ENCODE assay signal across 17 cellular contexts in the genomic region with DNA sequence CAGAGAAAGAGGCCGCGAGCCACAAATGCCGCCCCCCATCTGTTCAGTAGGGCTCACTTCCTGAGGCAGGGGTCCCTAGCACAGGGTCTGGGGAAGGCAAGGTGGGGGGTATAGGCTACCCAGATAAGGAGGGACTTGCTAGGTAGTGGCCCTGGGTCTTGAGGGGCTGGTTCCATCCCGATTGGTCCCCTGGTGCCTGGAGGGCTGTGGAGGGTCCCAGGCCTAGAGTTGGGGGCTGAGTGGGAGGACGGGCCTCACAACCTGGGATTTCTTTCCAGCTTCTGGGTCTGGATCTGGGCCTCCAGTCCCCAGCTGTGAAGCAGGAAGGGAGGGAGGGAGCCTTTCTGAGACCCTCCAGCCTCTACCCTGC.
DNase-seq lines count a peak whose midpoint lies in the region; ATAC-seq and TF ChIP-seq lines count a peak whose summit lies in the region.
"Had no signal": no experiment of that assay in that cellular context is flagged by ENCODE, and none has a peak within 500 bp of the region (broad histone marks: within the 10 kb centered on the region; RNA-seq: fewer than 3 reads in every experiment).

No MANE protein-coding gene starts in this region.

- peak overlapping the region; percentile 71; the same call in 1 of the 2 replicates for H3K4me2 ChIP-seq in GM23338
- no peak overlapping the region for H3K4me2 ChIP-seq in PC-3 (ENCODE audit: low read length)
- H3K4me2 ChIP-seq: BLaER1 had no signal

- CTCF ChIA-PET in PC-3 (lab: Charles Lee), result no interaction called here

- H2AFZ ChIP-seq in GM23338 (no peak overlapping the region), PC-3 (ENCODE audit: low read length) (no peak overlapping the region)

- no peak overlapping the region for H3K9ac ChIP-seq in PC-3 (ENCODE audit: low read length)
- H3K9ac ChIP-seq: BLaER1 had no signal

- POLR2A ChIA-PET in PC-3 (lab: Charles Lee; ENCODE audit: unreplicated experiment), result no interaction called here

- H3F3A ChIP-seq in GM23338 (replicated peaks; ENCODE audit: low read depth) (peaks cover 19% of the 10 kb centered on the region), PC-3 (ENCODE audit: low read length, unreplicated experiment) (no peaks in the 10 kb centered on the region)

- intact Hi-C loops in posterior vena cava (cut with DNase I), result no loop called here
- intact Hi-C loops in PC-3 (cut with micrococcal nuclease), result loop anchor here (5.0 to 10.0 kb wide), 2 partner anchors 140 to 352 kb away; no protein-coding TSS in a partner anchor

- H3K27ac Mint-ChIP-seq in GM23338, result no peak overlapping the region
- H3K27ac Mint-ChIP-seq in chondrocyte (ENCODE audit: unreplicated experiment), result no peak overlapping the region
- no peak overlapping the region for H3K27ac Mint-ChIP-seq in naive B cell
- H3K27ac Mint-ChIP-seq: CD14-positive monocyte; CD4-positive, alpha-beta memory T cell; HFFc6 had no signal

- DNase-seq in GM23338 (ENCODE audit: low spot score) (no peak), chondrocyte (ENCODE audit: low spot score) (peak; percentile 54), naive B cell (no peak), posterior vena cava (ENCODE audit: low spot score) (peak; percentile 18), PC-3 (no peak), NCI-H345 (lab: John Stamatoyannopoulos, UW) (no peak)
- DNase-seq: 8988T; Calu3; CD4-positive, alpha-beta memory T cell; HFFc6 had no signal

- H3K4me1 Mint-ChIP-seq in GM23338 (peaks cover 31% of the 10 kb centered on the region), chondrocyte (ENCODE audit: low read depth) (peaks cover 11% of the 10 kb centered on the region), naive B cell (peaks cover 24 to 43% (median 31%) of the 10 kb centered on the region in 3 donors)

- peak overlapping the region; percentile 46; the same call in 1 of the 2 replicates for H3K4me3 ChIP-seq in GM23338
- no peak overlapping the region for H3K4me3 ChIP-seq in PC-3 (ENCODE audit: low read length)
- H3K4me3 ChIP-seq: BLaER1, GM12878 had no signal

- H3K27me3 Mint-ChIP-seq in GM23338 (ENCODE audit: insufficient read depth, low read depth, poor library complexity) (peaks cover 90% of the 10 kb centered on the region), chondrocyte (ENCODE audit: low read depth) (peaks cover 86% of the 10 kb centered on the region), naive B cell (peaks cover 67 to 95% (median 81%) of the 10 kb centered on the region in 3 donors)

- H3K79me2 ChIP-seq in GM23338 (replicated peaks; ENCODE audit: insufficient read depth), result no peaks in the 10 kb centered on the region
- no peaks in the 10 kb centered on the region for H3K79me2 ChIP-seq in PC-3 (ENCODE audit: low read length)

- H3K4me1 ChIP-seq in GM23338 (ENCODE audit: insufficient read depth) (peaks cover 33% of the 10 kb centered on the region), PC-3 (ENCODE audit: insufficient read depth, low read length) (0 out of 2 replicates have a peak, but pooled peaks cover 4% of the 10 kb centered on the region)

- H3K36me3 Mint-ChIP-seq in GM23338 (ENCODE audit: low read depth) (no peaks in the 10 kb centered on the region), chondrocyte (ENCODE audit: low read depth) (peaks cover 2% of the 10 kb centered on the region), naive B cell (no peaks in the 10 kb centered on the region)
- H3K36me3 Mint-ChIP-seq: CD4-positive, alpha-beta memory T cell had no signal

- H3K36me3 ChIP-seq in GM23338 (ENCODE audit: insufficient read depth) (no peaks in the 10 kb centered on the region), PC-3 (ENCODE audit: low read depth, low read length) (no peaks in the 10 kb centered on the region)
- H3K36me3 ChIP-seq: BLaER1 had no signal

- no peak overlapping the region for H3K27ac ChIP-seq in GM23338 (ENCODE audit: low read depth)
- no peak overlapping the region for H3K27ac ChIP-seq in PC-3 (ENCODE audit: low read length)
- H3K27ac ChIP-seq: BLaER1 had no signal

- ATAC-seq in GM23338 (no peak), naive B cell (ENCODE audit: low read depth in 2 of 2) (no peak), PC-3 (no peak), HG02623 (IDR thresholded peaks at IDR 0.05; ENCODE audit: unreplicated experiment) (no peak)
- ATAC-seq in activated CD4-positive, CD25-positive, alpha-beta regulatory T cell treated with anti-CD3 and anti-CD28 coated beads, Interleukin-2, amount 50 U/mL, for 24 hours, result no peak
- ATAC-seq: GM12878, HCT116, HepG2 had no signal

- H3K9me2 ChIP-seq in GM23338 (ENCODE audit: insufficient read depth), result no peaks in the 10 kb centered on the region
- no peaks in the 10 kb centered on the region for H3K9me2 ChIP-seq in PC-3 (replicated peaks; ENCODE audit: low read length)

- peaks cover 74% of the 10 kb centered on the region for H3K27me3 ChIP-seq in GM23338 (ENCODE audit: insufficient read depth)
- peaks cover 80% of the 10 kb centered on the region for H3K27me3 ChIP-seq in PC-3 (ENCODE audit: low read length)

- H4K20me1 ChIP-seq in GM23338 (replicated peaks; ENCODE audit: insufficient read depth), result peaks cover 19% of the 10 kb centered on the region
- H4K20me1 ChIP-seq in PC-3 (ENCODE audit: low read length), result no peaks in the 10 kb centered on the region; the same call in 1 of the 2 replicates

- TF ChIP-seq CTCF in GM23338 (conservative IDR thresholded peaks at IDR 0.05; ENCODE audit: low read depth in 2 of 2), result no peak
- no peak for TF ChIP-seq CTCF in chondrocyte (IDR thresholded peaks at IDR 0.05)
- no peak for TF ChIP-seq CTCF in PC-3 (conservative IDR thresholded peaks at IDR 0.05; ENCODE audit: low read depth, low read length)

- no peaks in the 10 kb centered on the region for H3K9me3 ChIP-seq in PC-3 (ENCODE audit: low read length)
- H3K9me3 ChIP-seq: BLaER1 had no signal

- BruUV-seq in PC-3 (replicated peaks; lab: Mats Ljungman, UMichigan), result no TSS peak

- H3K9me3 Mint-ChIP-seq in GM23338 (no peaks in the 10 kb centered on the region; the same call in 1 of the 3 replicates), chondrocyte (ENCODE audit: low read depth) (no peaks in the 10 kb centered on the region), naive B cell (no peaks in the 10 kb centered on the region)
- H3K9me3 Mint-ChIP-seq: HFFc6 had no signal

- no peak overlapping the region for H3K4me3 Mint-ChIP-seq in GM23338
- H3K4me3 Mint-ChIP-seq in chondrocyte (ENCODE audit: unreplicated experiment), result no peak overlapping the region
- peak overlapping the region in 5 of 8 donors; percentile 19 to 76 (median 35) for H3K4me3 Mint-ChIP-seq in naive B cell
- H3K4me3 Mint-ChIP-seq: HFFc6 had no signal

TF ChIP-seq in GM23338, 12 proteins besides CTCF, POLR2A, EP300 and RAD21 (continues in another document):
- TF ChIP-seq JUNB (IDR thresholded peaks at IDR 0.05; ENCODE audit: unreplicated experiment) (no peak), POLR2AphosphoS5 (IDR thresholded peaks at IDR 0.05; ENCODE audit: low read depth) (no peak)

Comparison
In these comparisons a context has a peak if more than half of its experiments do, and no peak if none do; other contexts are left out.
1. DNase-seq: peak in chondrocyte (single experiment) and posterior vena cava (single experiment); none in GM23338 (single experiment), naive B cell (single experiment), PC-3 (single experiment) and NCI-H345 (single experiment).
2. H3K4me3 Mint-ChIP-seq: peak in naive B cell (5 of 8); none in GM23338 (single experiment) and chondrocyte (single experiment).